In the genomic region with DNA sequence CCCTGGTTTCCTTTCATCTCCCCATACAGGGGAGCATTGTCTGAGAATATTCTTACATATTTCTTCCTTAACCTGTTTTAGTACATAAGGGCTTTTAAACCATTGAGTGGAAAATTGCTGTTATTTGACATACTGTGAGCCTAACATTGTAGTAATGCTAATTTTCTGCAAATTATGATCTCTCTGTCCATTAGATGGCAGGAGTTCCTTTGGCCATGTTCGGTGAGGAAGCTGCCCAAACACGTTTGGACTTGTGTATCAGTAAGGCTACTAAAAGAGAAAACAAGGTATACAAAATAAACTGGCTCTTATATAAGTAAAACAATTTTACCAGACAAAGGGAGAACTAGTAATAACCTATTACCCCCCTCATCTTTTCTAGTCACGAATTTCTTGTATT, we compare ENCODE assay signal across 8 cellular contexts. TPM values are rescaled to one million over a fixed set of nuclear protein-coding genes. Genes with fewer than 3 reads are reported as not detected.
DNase-seq lines count a peak whose midpoint lies in the region; TF ChIP-seq lines count a peak whose summit lies in the region.
"Had no signal": no experiment of that assay in that cellular context is flagged by ENCODE, and none has a peak within 500 bp of the region (broad histone marks: within the 10 kb centered on the region; RNA-seq: fewer than 3 reads in every experiment).

No MANE protein-coding gene starts in this region.

- POLR2A ChIA-PET in activated CD4-positive, alpha-beta T cell treated with anti-CD3 and anti-CD28 coated beads, Interleukin-2, amount 10 ng/mL, durations not matched to agents 7 days and 5 days (lab: Charles Lee) = no interaction called here

- TF ChIP-seq CTCF in astrocyte of the spinal cord (IDR thresholded peaks at IDR 0.05; ENCODE audit: low read depth, low read length) = peak; percentile 3

- peaks cover 32% of the 10 kb centered on the region for H3K36me3 Mint-ChIP-seq in activated CD4-positive, alpha-beta T cell treated with anti-CD3 and anti-CD28 coated beads, Interleukin-2, amount 10 ng/mL, durations not matched to agents 7 days and 5 days (ENCODE audit: low read depth)

- CTCF ChIA-PET in activated CD4-positive, alpha-beta T cell treated with anti-CD3 and anti-CD28 coated beads, Interleukin-2, amount 10 ng/mL, durations not matched to agents 7 days and 5 days (lab: Charles Lee) = interaction anchor here (0.6 to 1.7 kb wide), 2 partner anchors 13 to 1790 kb away, joined by 3 to 6 read pairs; no protein-coding TSS in a partner anchor

- H3K9me3 Mint-ChIP-seq in activated CD4-positive, alpha-beta T cell treated with anti-CD3 and anti-CD28 coated beads, Interleukin-2, amount 10 ng/mL, durations not matched to agents 7 days and 5 days = no peaks in the 10 kb centered on the region

- H3K27ac Mint-ChIP-seq in activated CD4-positive, alpha-beta T cell treated with anti-CD3 and anti-CD28 coated beads, Interleukin-2, amount 10 ng/mL, durations not matched to agents 7 days and 5 days = no peak overlapping the region

- DNase-seq in ELR (ENCODE audit: low read depth) (peak; percentile 62), HT-29 (ENCODE audit: low spot score) (peak; percentile 32), astrocyte of the spinal cord (ENCODE audit: low read depth, low spot score) (peak; percentile 33), myocyte (ENCODE audit: low read depth) (peak; percentile 48), UCSD-AML1 (lab: John Stamatoyannopoulos, UW; ENCODE audit: unreplicated experiment) (no peak), NCI-H524 treated with DMSO at 0.1 percent for 48 hours (lab: John Stamatoyannopoulos, UW) (no peak)
- DNase-seq in activated CD4-positive, alpha-beta T cell treated with anti-CD3 and anti-CD28 coated beads, Interleukin-2, amount 10 ng/mL, durations not matched to agents 7 days and 5 days = no peak
- DNase-seq: activated CD4-positive, alpha-beta T cell treated with anti-CD3 and anti-CD28 coated beads, Interleukin-2, amount 50 U/mL, for 1 hour had no signal

- peaks cover 29% of the 10 kb centered on the region for H3K4me1 Mint-ChIP-seq in activated CD4-positive, alpha-beta T cell treated with anti-CD3 and anti-CD28 coated beads, Interleukin-2, amount 10 ng/mL, durations not matched to agents 7 days and 5 days

- in situ Hi-C loops in astrocyte of the spinal cord (cut with HindIII; ENCODE audit: low sequenced_read_pairs) = no loop called here

- H3K4me3 ChIP-seq in astrocyte of the spinal cord (ENCODE audit: low read depth, low read length) = no peak overlapping the region

- H3K27me3 Mint-ChIP-seq in activated CD4-positive, alpha-beta T cell treated with anti-CD3 and anti-CD28 coated beads, Interleukin-2, amount 10 ng/mL, durations not matched to agents 7 days and 5 days = no peaks in the 10 kb centered on the region

- H3K4me3 Mint-ChIP-seq in activated CD4-positive, alpha-beta T cell treated with anti-CD3 and anti-CD28 coated beads, Interleukin-2, amount 10 ng/mL, durations not matched to agents 7 days and 5 days = no peak overlapping the region

RNA-seq across cellular contexts. Expression of gene CDC7, which starts 29.2 kb away (rescaled TPM):
- 6.0 and 6.6 TPM in 2 replicates for total RNA-seq in HT-29 (2014; rRNA removed; shearing (Covaris generic))
- 1.8 and 4.0 TPM in 2 replicates for total RNA-seq in myocyte
- 1.1 TPM for polyA plus RNA-seq in myocyte (2012)
- total RNA-seq in activated CD4-positive, alpha-beta T cell treated with anti-CD3 and anti-CD28 coated beads, Interleukin-2, amount 10 ng/mL, durations not matched to agents 7 days and 5 days = 10 to 100 TPM; 31.4 to 34.7 TPM

Comparison
In these comparisons a context has a peak if more than half of its experiments do, and no peak if none do; other contexts are left out.
1. DNase-seq: peak in ELR (single experiment), HT-29 (single experiment), astrocyte of the spinal cord (single experiment) and myocyte (single experiment); none in UCSD-AML1 (single experiment), NCI-H524 treated with DMSO at 0.1 percent for 48 hours (single experiment) and activated CD4-positive, alpha-beta T cell treated with anti-CD3 and anti-CD28 coated beads, Interleukin-2, amount 10 ng/mL, durations not matched to agents 7 days and 5 days (single experiment).